ENCODE assay signal across 39 cellular contexts in genomic region chrX:132193872-132194574, GRCh38.
"Had no signal": no experiment of that assay in that cellular context is flagged by ENCODE, and none has a peak within 500 bp of the region (broad histone marks: within the 10 kb centered on the region; RNA-seq: fewer than 3 reads in every experiment).

No MANE protein-coding gene starts in this region.

- H3K4me3 Mint-ChIP-seq: activated naive CD4-positive, alpha-beta T cell treated with anti-CD3 and anti-CD28 coated beads for 36 hours; activated naive CD4-positive, alpha-beta T cell treated with anti-CD3 and anti-CD28 coated beads, Interleukin-2, amount 10 ng/mL, durations not matched to agents 7 days and 5 days; activated naive CD4-positive, alpha-beta T cell treated with anti-CD3 and anti-CD28 coated beads, Interleukin-2, amount 50 U/mL, for 24 hours; activated naive CD8-positive, alpha-beta T cell; activated naive CD8-positive, alpha-beta T cell treated with anti-CD3 and anti-CD28 coated beads for 36 hours; activated naive CD8-positive, alpha-beta T cell treated with anti-CD3 and anti-CD28 coated beads, Interleukin-2, amount 10 ng/mL, durations not matched to agents 7 days and 5 days; activated naive CD8-positive, alpha-beta T cell treated with anti-CD3 and anti-CD28 coated beads, Interleukin-2, amount 50 U/mL, for 24 hours; activated T-cell treated with anti-CD3 and anti-CD28 coated beads, Interleukin-2, amount 50 U/mL, for 24 hours; activated T-cell treated with anti-CD3 and anti-CD28 coated beads, Interleukin-2, amount 50 U/mL, for 4 hours; activated T-cell treated with anti-CD3 and anti-CD28 coated beads, Interleukin-2, amount 50 U/mL, for 72 hours; activated T-helper 1 cell treated with anti-CD3 and anti-CD28 coated beads, Interleukin-12 subunit alpha, Interleukin-12 subunit beta, Interleukin-2, Interleukin-4 antibody, amounts not matched to agents 30 ng/mL and 10 ng/mL and 1 ng/mL, durations not matched to agents 14 hours and 24 hours and 36 hours; activated T-helper 17 cell treated with anti-CD3 and anti-CD28 coated beads, Interleukin-2, amount 50 U/mL, for 72 hours; brain; central memory CD8-positive, alpha-beta T cell had no signal

- H3K4me1 Mint-ChIP-seq: activated naive CD4-positive, alpha-beta T cell treated with anti-CD3 and anti-CD28 coated beads, Interleukin-2, amount 10 ng/mL, durations not matched to agents 7 days and 5 days; activated naive CD4-positive, alpha-beta T cell treated with anti-CD3 and anti-CD28 coated beads, Interleukin-2, amount 50 U/mL, for 24 hours; activated naive CD8-positive, alpha-beta T cell treated with anti-CD3 and anti-CD28 coated beads for 36 hours; activated naive CD8-positive, alpha-beta T cell treated with anti-CD3 and anti-CD28 coated beads, Interleukin-2, amount 10 ng/mL, durations not matched to agents 7 days and 5 days; activated naive CD8-positive, alpha-beta T cell treated with anti-CD3 and anti-CD28 coated beads, Interleukin-2, amount 50 U/mL, for 24 hours; activated T-helper 17 cell treated with anti-CD3 and anti-CD28 coated beads, Interleukin-2, amount 50 U/mL, for 72 hours; central memory CD8-positive, alpha-beta T cell had no signal

- DNase-seq: activated effector memory CD4-positive, alpha-beta T cell treated with anti-CD3 and anti-CD28 coated beads, Interleukin-2, amount 50 U/mL, for 16 hours; activated effector memory CD4-positive, alpha-beta T cell treated with Interleukin-2 at 50 U/mL for 16 hours; activated gamma-delta T cell; activated gamma-delta T cell treated with Interleukin-2 at 50 U/mL for 16 hours; activated naive CD4-positive, alpha-beta T cell; activated naive CD4-positive, alpha-beta T cell treated with anti-CD3 and anti-CD28 coated beads for 36 hours; activated naive CD4-positive, alpha-beta T cell treated with anti-CD3 and anti-CD28 coated beads, Interleukin-2, amount 10 ng/mL, durations not matched to agents 7 days and 5 days; activated naive CD4-positive, alpha-beta T cell treated with anti-CD3 and anti-CD28 coated beads, Interleukin-2, amount 50 U/mL, for 16 hours; activated naive CD4-positive, alpha-beta T cell treated with Interleukin-2 at 50 U/mL for 16 hours; activated naive CD8-positive, alpha-beta T cell treated with anti-CD3 and anti-CD28 coated beads for 36 hours; activated naive CD8-positive, alpha-beta T cell treated with anti-CD3 and anti-CD28 coated beads, Interleukin-2, amount 10 ng/mL, durations not matched to agents 7 days and 5 days; activated naive CD8-positive, alpha-beta T cell treated with anti-CD3 and anti-CD28 coated beads, Interleukin-2, amount 50 U/mL, for 24 hours; activated T-cell treated with anti-CD3 and anti-CD28 coated beads, Interleukin-2, amount 50 U/mL, for 1 hour; activated T-cell treated with anti-CD3 and anti-CD28 coated beads, Interleukin-2, amount 50 U/mL, for 24 hours; activated T-cell treated with anti-CD3 and anti-CD28 coated beads, Interleukin-2, amount 50 U/mL, for 4 hours; activated T-cell treated with anti-CD3 and anti-CD28 coated beads, Interleukin-2, amount 50 U/mL, for 48 hours; activated T-cell treated with anti-CD3 and anti-CD28 coated beads, Interleukin-2, amount 50 U/mL, for 72 hours; adrenal gland; amniotic stem cell; amygdala; anterior cingulate cortex; aorta; body of pancreas; brain microvascular endothelial cell; caudate nucleus; central memory CD4-positive, alpha-beta T cell; cerebellar nuclear complex had no signal

- H3K27me3 Mint-ChIP-seq: activated naive CD4-positive, alpha-beta T cell treated with anti-CD3 and anti-CD28 coated beads, Interleukin-2, amount 50 U/mL, for 24 hours; activated naive CD8-positive, alpha-beta T cell; activated naive CD8-positive, alpha-beta T cell treated with anti-CD3 and anti-CD28 coated beads for 36 hours; activated naive CD8-positive, alpha-beta T cell treated with anti-CD3 and anti-CD28 coated beads, Interleukin-2, amount 10 ng/mL, durations not matched to agents 7 days and 5 days; activated naive CD8-positive, alpha-beta T cell treated with anti-CD3 and anti-CD28 coated beads, Interleukin-2, amount 50 U/mL, for 24 hours; activated T-helper 17 cell treated with anti-CD3 and anti-CD28 coated beads, Interleukin-2, amount 50 U/mL, for 72 hours; brain; central memory CD8-positive, alpha-beta T cell had no signal

- H3K4me1 ChIP-seq: adrenal gland, ascending aorta, body of pancreas, breast epithelium had no signal

- H3K36me3 ChIP-seq: adrenal gland, ascending aorta, brain microvascular endothelial cell, breast epithelium, cardiac muscle cell had no signal

- H3K27ac Mint-ChIP-seq: activated naive CD4-positive, alpha-beta T cell treated with anti-CD3 and anti-CD28 coated beads for 36 hours; activated naive CD4-positive, alpha-beta T cell treated with anti-CD3 and anti-CD28 coated beads, Interleukin-2, amount 10 ng/mL, durations not matched to agents 7 days and 5 days; activated naive CD4-positive, alpha-beta T cell treated with anti-CD3 and anti-CD28 coated beads, Interleukin-2, amount 50 U/mL, for 24 hours; activated naive CD4-positive, alpha-beta T cell treated with anti-CD3 and anti-CD28 coated beads, Interleukin-2, amount 50 U/mL, for 72 hours; activated naive CD8-positive, alpha-beta T cell; activated naive CD8-positive, alpha-beta T cell treated with anti-CD3 and anti-CD28 coated beads for 36 hours; activated naive CD8-positive, alpha-beta T cell treated with anti-CD3 and anti-CD28 coated beads, Interleukin-2, amount 10 ng/mL, durations not matched to agents 7 days and 5 days; activated naive CD8-positive, alpha-beta T cell treated with anti-CD3 and anti-CD28 coated beads, Interleukin-2, amount 50 U/mL, for 24 hours; activated T-cell treated with anti-CD3 and anti-CD28 coated beads, Interleukin-2, amount 50 U/mL, for 24 hours; activated T-cell treated with anti-CD3 and anti-CD28 coated beads, Interleukin-2, amount 50 U/mL, for 72 hours; activated T-helper 1 cell treated with anti-CD3 and anti-CD28 coated beads, Interleukin-12 subunit alpha, Interleukin-12 subunit beta, Interleukin-2, Interleukin-4 antibody, amounts not matched to agents 30 ng/mL and 10 ng/mL and 1 ng/mL, durations not matched to agents 14 hours and 24 hours and 36 hours; activated T-helper 17 cell treated with anti-CD3 and anti-CD28 coated beads, Interleukin-2, amount 50 U/mL, for 72 hours; activated T-helper 2 cell treated with anti-CD3 and anti-CD28 coated beads, Interferon-gamma antibody, Interleukin-2, Interleukin-4, amounts not matched to agents 10 μg/mL and 5 μg/mL and 100 μg/mL, durations not matched to agents 14 hours and 24 hours and 36 hours; brain had no signal

- H3K9me3 Mint-ChIP-seq: activated naive CD4-positive, alpha-beta T cell treated with anti-CD3 and anti-CD28 coated beads, Interleukin-2, amount 50 U/mL, for 24 hours; activated naive CD8-positive, alpha-beta T cell treated with anti-CD3 and anti-CD28 coated beads, Interleukin-2, amount 10 ng/mL, durations not matched to agents 7 days and 5 days; activated T-cell treated with anti-CD3 and anti-CD28 coated beads, Interleukin-2, amount 50 U/mL, for 4 hours; activated T-cell treated with anti-CD3 and anti-CD28 coated beads, Interleukin-2, amount 50 U/mL, for 72 hours; activated T-helper 1 cell treated with anti-CD3 and anti-CD28 coated beads, Interleukin-12 subunit alpha, Interleukin-12 subunit beta, Interleukin-2, Interleukin-4 antibody, amounts not matched to agents 30 ng/mL and 10 ng/mL and 1 ng/mL, durations not matched to agents 14 hours and 24 hours and 36 hours; activated T-helper 2 cell treated with anti-CD3 and anti-CD28 coated beads, Interferon-gamma antibody, Interleukin-2, Interleukin-4, amounts not matched to agents 10 μg/mL and 5 μg/mL and 100 μg/mL, durations not matched to agents 14 hours and 24 hours and 36 hours; central memory CD8-positive, alpha-beta T cell had no signal

- H3K36me3 Mint-ChIP-seq: activated naive CD4-positive, alpha-beta T cell treated with anti-CD3 and anti-CD28 coated beads, Interleukin-2, amount 10 ng/mL, durations not matched to agents 7 days and 5 days; activated naive CD8-positive, alpha-beta T cell treated with anti-CD3 and anti-CD28 coated beads, Interleukin-2, amount 10 ng/mL, durations not matched to agents 7 days and 5 days; brain had no signal

- H3K9me3 ChIP-seq: adrenal gland, body of pancreas had no signal

- H3K27ac ChIP-seq: adrenal gland, ascending aorta, body of pancreas, brain microvascular endothelial cell, breast epithelium, cardiac muscle cell had no signal

- H3K4me3 ChIP-seq: adrenal gland, ascending aorta, body of pancreas, breast epithelium, cardiac muscle cell had no signal

- FAIRE-seq: bronchial epithelial cell had no signal

- ATAC-seq: activated naive CD4-positive, alpha-beta T cell treated with anti-CD3 and anti-CD28 coated beads, Interleukin-2, amount 50 U/mL, for 72 hours; activated naive CD8-positive, alpha-beta T cell treated with anti-CD3 and anti-CD28 coated beads, Interleukin-2, amount 50 U/mL, for 24 hours; activated T-cell treated with anti-CD3 and anti-CD28 coated beads, Interleukin-2, amount 50 U/mL, for 4 hours; activated T-cell treated with anti-CD3 and anti-CD28 coated beads, Interleukin-2, amount 50 U/mL, for 72 hours; activated T-helper 17 cell treated with anti-CD3 and anti-CD28 coated beads, Interleukin-2, amount 50 U/mL, for 72 hours; body of pancreas had no signal
